8 cellular contexts compared by ENCODE assay signal in the genomic region with DNA sequence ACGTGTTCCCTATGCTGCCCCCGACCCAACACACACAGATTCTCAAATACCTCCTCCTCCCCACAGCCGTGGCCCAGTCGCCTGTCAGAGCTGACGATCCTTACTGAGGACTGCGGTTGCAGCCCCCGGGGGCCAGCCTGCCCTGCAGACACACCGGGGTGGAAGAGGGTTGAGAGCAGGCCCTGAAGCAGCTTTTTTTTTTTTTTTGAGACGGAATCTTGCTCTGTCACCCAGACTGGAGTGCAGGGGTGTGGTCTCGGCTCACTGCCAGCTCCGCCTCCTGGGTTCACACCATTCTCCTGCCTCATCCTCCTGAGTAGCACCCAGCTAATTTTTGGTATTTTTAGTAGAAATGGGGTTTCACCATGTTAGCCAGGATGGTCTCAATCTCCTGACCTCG. TPM values are rescaled to one million over a fixed set of nuclear protein-coding genes. Genes with fewer than 3 reads are reported as not detected.
"Had no signal": no experiment of that assay in that cellular context is flagged by ENCODE, and none has a peak within 500 bp of the region (broad histone marks: within the 10 kb centered on the region; RNA-seq: fewer than 3 reads in every experiment).

No MANE protein-coding gene starts in this region.

RNA-seq across cellular contexts. Expression of gene PNPLA5, which starts 11.2 kb away (rescaled TPM):
- total RNA-seq: activated CD8-positive, alpha-beta T cell treated with anti-CD3 and anti-CD28 coated beads for 36 hours; activated naive CD8-positive, alpha-beta T cell treated with anti-CD3 and anti-CD28 coated beads for 36 hours; activated T-cell treated with anti-CD3 and anti-CD28 coated beads, Interleukin-2, amount 50 U/mL, for 72 hours; activated T-helper 2 cell treated with anti-CD3 and anti-CD28 coated beads, Interferon-gamma antibody, Interleukin-2, Interleukin-4, amounts not matched to agents 10 μg/mL and 5 μg/mL and 100 μg/mL, durations not matched to agents 14 hours and 24 hours and 36 hours; cardiac septum; Right ventricle myocardium inferior; T-helper 1 cell treated with Interleukin-12 subunit alpha and Interleukin-12 subunit beta and Interleukin-4 antibody, amounts not matched to agents 30 ng/mL and 1 ng/mL, for 36 hours had no signal
- polyA plus RNA-seq: adipose tissue had no signal

RNA-seq across cellular contexts. Expression of gene SULT4A1, which starts 40.7 kb away (rescaled TPM):
- total RNA-seq: activated CD8-positive, alpha-beta T cell treated with anti-CD3 and anti-CD28 coated beads for 36 hours; activated T-cell treated with anti-CD3 and anti-CD28 coated beads, Interleukin-2, amount 50 U/mL, for 72 hours; activated T-helper 2 cell treated with anti-CD3 and anti-CD28 coated beads, Interferon-gamma antibody, Interleukin-2, Interleukin-4, amounts not matched to agents 10 μg/mL and 5 μg/mL and 100 μg/mL, durations not matched to agents 14 hours and 24 hours and 36 hours; T-helper 1 cell treated with Interleukin-12 subunit alpha and Interleukin-12 subunit beta and Interleukin-4 antibody, amounts not matched to agents 30 ng/mL and 1 ng/mL, for 36 hours had no signal
